8 cellular contexts compared by ENCODE assay signal in the genomic region with DNA sequence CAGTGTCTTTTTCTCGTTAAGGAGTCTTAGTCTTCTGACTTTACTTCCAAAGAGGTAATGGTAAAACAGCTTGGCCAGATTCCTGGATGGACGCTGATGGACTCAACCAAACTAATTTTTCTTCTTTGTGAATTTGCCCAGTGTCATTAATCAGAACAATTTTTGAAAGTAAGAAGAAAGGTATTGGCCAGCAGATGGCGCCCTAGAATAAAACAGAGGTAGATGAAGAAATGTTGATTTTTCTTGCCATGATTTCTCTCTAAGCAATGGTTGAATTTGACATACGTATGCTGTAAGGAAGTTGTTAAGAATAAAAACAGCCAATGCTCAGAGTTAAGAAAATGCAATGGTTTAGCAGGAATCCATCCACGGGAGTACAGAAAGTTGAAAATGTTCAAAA.
DNase-seq lines count a peak whose midpoint lies in the region; ATAC-seq and TF ChIP-seq lines count a peak whose summit lies in the region.

No MANE protein-coding gene starts in this region.

- H3K79me2 ChIP-seq in SU-DHL-6 (ENCODE audit: insufficient read depth, low read length) = no peaks in the 10 kb centered on the region

- in situ Hi-C loops in G401 (cut with HindIII; ENCODE audit: low sequenced_read_pairs) (no loop called here), brain microvascular endothelial cell (cut with HindIII; ENCODE audit: low pct_ligation_motif_present, low sequenced_read_pairs) (no loop called here)

- 7 to 8% methylated on average over 5 of the region's 5 CpGs for WGBS in lung, 2 donors

- H3K9ac ChIP-seq in SU-DHL-6 (ENCODE audit: low read length) = no peak overlapping the region

- H3F3A ChIP-seq in SU-DHL-6 (ENCODE audit: insufficient read depth) = no peaks in the 10 kb centered on the region

- H3K4me3 ChIP-seq in SU-DHL-6 (ENCODE audit: insufficient read depth, low read length, poor library complexity, severe bottlenecking) = no peak overlapping the region
- H3K4me3 ChIP-seq in brain microvascular endothelial cell (ENCODE audit: low read depth, low read length) = no peak overlapping the region
- H3K4me3 ChIP-seq in lung = no peak overlapping the region

- H3K27me3 ChIP-seq in SU-DHL-6 (ENCODE audit: low read length) (no peaks in the 10 kb centered on the region), brain microvascular endothelial cell (replicated peaks) (no peaks in the 10 kb centered on the region), lung (ENCODE audit: control insufficient read depth, insufficient read depth) (no peaks in the 10 kb centered on the region)

- H3K4me2 ChIP-seq in SU-DHL-6 (ENCODE audit: low read depth, low read length, poor library complexity, severe bottlenecking) = no peak overlapping the region

- H3K27ac ChIP-seq in SU-DHL-6 (ENCODE audit: low read depth, low read length) (no peak overlapping the region), brain microvascular endothelial cell (no peak overlapping the region), lung (ENCODE audit: low read depth in 1 of 2, low read length in 1 of 2) (no peak overlapping the region)

- no peak overlapping the region for H2AFZ ChIP-seq in SU-DHL-6 (ENCODE audit: low read depth, low read length, severe bottlenecking)

- peak; percentile 46 for TF ChIP-seq CTCF in SU-DHL-6 (IDR thresholded peaks at IDR 0.05; ENCODE audit: insufficient read depth, low read length, poor library complexity, severe bottlenecking)
- peak; percentile 40 for TF ChIP-seq CTCF in brain microvascular endothelial cell (IDR thresholded peaks at IDR 0.05; ENCODE audit: low read depth, low read length, missing control alignments)
- TF ChIP-seq CTCF in lung (IDR thresholded peaks at IDR 0.05; ENCODE audit: control extremely low read depth, extremely low read depth) = peak; percentile 23

- ATAC-seq in lung (ENCODE audit: insufficient read depth, low FRiP score) = peak; percentile 51
- ATAC-seq in HG03457 (IDR thresholded peaks at IDR 0.05; ENCODE audit: unreplicated experiment) = no peak
- no peak for ATAC-seq in GM18870 (IDR thresholded peaks at IDR 0.05; ENCODE audit: unreplicated experiment)

- H3K9me3 ChIP-seq in SU-DHL-6 (ENCODE audit: insufficient read depth, low read length) (no peaks in the 10 kb centered on the region), lung (ENCODE audit: control insufficient read depth in 2 of 2, insufficient read depth in 1 of 2, low read length in 1 of 2) (no peaks in the 10 kb centered on the region)

- H3K4me1 ChIP-seq in lung (ENCODE audit: control insufficient read depth in 2 of 2, insufficient read depth in 2 of 2, low read length in 2 of 2) = no peaks in the 10 kb centered on the region

- H3K36me3 ChIP-seq in SU-DHL-6 (ENCODE audit: low read length) = no peaks in the 10 kb centered on the region
- H3K36me3 ChIP-seq in brain microvascular endothelial cell (replicated peaks) = no peaks in the 10 kb centered on the region
- H3K36me3 ChIP-seq in lung (ENCODE audit: control insufficient read depth in 2 of 2, insufficient read depth in 2 of 2, low read length in 2 of 2) = no peaks in the 10 kb centered on the region

- no peaks in the 10 kb centered on the region for H4K20me1 ChIP-seq in SU-DHL-6 (ENCODE audit: low read depth, low read length)

- DNase-seq in G401 (ENCODE audit: low spot score) (peak; percentile 52), NAMALWA (ENCODE audit: low spot score) (peak; percentile 73), brain microvascular endothelial cell (peak; percentile 51), lung (ENCODE audit: low spot score) (peak; percentile 56)
- peak; percentile 14 to 46 for DNase-seq in stimulated activated CD8-positive, alpha-beta memory T cell treated with anti-CD3 and anti-CD28 coated beads, Interleukin-7, amount 100 ng/mL, for 1 hour (ENCODE audit: low read depth in 2 of 2)

- no peaks in the 10 kb centered on the region for H3K9me2 ChIP-seq in SU-DHL-6 (replicated peaks; ENCODE audit: insufficient read depth, low read length)
